In the genomic region with DNA sequence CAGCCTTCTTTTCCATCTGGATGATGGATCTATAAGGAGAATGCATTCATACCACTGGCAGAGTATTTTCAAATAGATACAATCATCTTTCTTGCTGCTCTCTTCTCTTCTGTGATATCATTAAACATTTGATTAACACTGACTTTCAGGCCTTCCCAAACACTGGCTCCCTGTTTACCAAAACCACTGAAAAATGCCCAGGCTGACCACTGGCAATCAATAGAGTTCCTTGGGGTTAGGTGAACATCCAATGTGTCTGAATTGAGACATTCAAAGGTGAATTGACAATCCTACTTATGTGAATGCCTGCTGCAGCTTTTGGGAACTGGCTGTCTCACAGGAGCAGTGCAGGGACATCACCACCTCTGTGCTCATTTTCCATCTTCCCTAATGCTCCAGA, we compare ENCODE assay signal across 20 cellular contexts.
"Had no signal": no experiment of that assay in that cellular context is flagged by ENCODE, and none has a peak within 500 bp of the region (broad histone marks: within the 10 kb centered on the region; RNA-seq: fewer than 3 reads in every experiment).

No MANE protein-coding gene starts in this region.

- H3K27ac ChIP-seq: foreskin keratinocyte, hepatocyte, left lung, lower lobe of right lung, neutrophil, sigmoid colon, skin epidermis, stomach had no signal

- DNase-seq: erythroblast; foreskin keratinocyte; head of caudate nucleus; left lung; lower lobe of right lung; natural killer cell; posterior cingulate gyrus; sigmoid colon; stimulated activated CD4-positive, alpha-beta T cell treated with anti-CD3 and anti-CD28 coated beads, Interleukin-2, amount 100 ng/mL, for 24 hours; stimulated activated naive CD4-positive, alpha-beta T cell; stomach; trophoblast cell had no signal

- H3K4me1 ChIP-seq: foreskin keratinocyte, left lung, lower lobe of right lung, sigmoid colon, stomach had no signal

- H2AFZ ChIP-seq: hepatocyte had no signal

- H3K4me3 ChIP-seq: hepatocyte, left lung, lower lobe of right lung, sigmoid colon, skin epidermis, stomach had no signal

- H3K4me2 ChIP-seq: hepatocyte had no signal

- H3K9me3 ChIP-seq: neutrophil had no signal

- FAIRE-seq: endothelial cell of umbilical vein had no signal

- H3K79me2 ChIP-seq: hepatocyte had no signal

- H3K4me1 Mint-ChIP-seq: central memory CD8-positive, alpha-beta T cell; memory B cell; mesothelial cell of epicardium; natural killer cell had no signal

- H3K27me3 Mint-ChIP-seq: central memory CD8-positive, alpha-beta T cell; dendritic cell treated with granulocyte-macrophage colony-stimulating factor and Interleukin-4, amounts not matched to agents 40 ng/mL and 50 ng/mL, for 4 days; memory B cell had no signal

- ATAC-seq: foreskin keratinocyte, left lung, lower lobe of right lung, natural killer cell had no signal

- H3K36me3 ChIP-seq: left lung, lower lobe of right lung, neutrophil, sigmoid colon, stomach had no signal

- H3K9me3 Mint-ChIP-seq: memory B cell, natural killer cell had no signal

- H3K4me3 Mint-ChIP-seq: central memory CD8-positive, alpha-beta T cell; dendritic cell treated with granulocyte-macrophage colony-stimulating factor and Interleukin-4, amounts not matched to agents 40 ng/mL and 50 ng/mL, for 4 days; memory B cell; mesothelial cell of epicardium; natural killer cell had no signal

- H3K27me3 ChIP-seq: foreskin keratinocyte, hepatocyte, left lung, neutrophil, sigmoid colon, stomach had no signal

- H3K27ac Mint-ChIP-seq: dendritic cell treated with granulocyte-macrophage colony-stimulating factor and Interleukin-4, amounts not matched to agents 40 ng/mL and 50 ng/mL, for 4 days; memory B cell; mesothelial cell of epicardium; natural killer cell had no signal
